15 cellular contexts compared by ENCODE assay signal in the genomic region with DNA sequence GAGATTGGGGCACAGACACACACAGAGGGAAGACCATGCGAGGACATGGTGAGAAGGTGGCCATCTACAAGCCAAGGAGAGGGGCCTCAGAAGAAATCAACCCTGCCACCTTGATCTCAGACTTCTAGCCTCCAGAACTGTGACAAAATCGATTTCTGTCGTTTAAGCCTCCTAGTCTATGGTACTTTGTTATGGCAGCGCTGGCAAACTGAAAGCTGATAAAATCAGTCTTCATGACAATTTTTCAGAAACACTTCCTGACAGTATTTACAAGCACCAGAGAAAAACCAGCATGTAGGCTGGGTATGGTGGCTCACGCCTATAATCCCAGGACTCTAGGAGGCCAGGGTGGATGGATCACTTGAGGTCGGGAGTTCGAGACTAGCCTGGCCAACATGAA. TPM values are rescaled to one million over a fixed set of nuclear protein-coding genes. Genes with fewer than 3 reads are reported as not detected.
DNase-seq lines count a peak whose midpoint lies in the region; ATAC-seq and TF ChIP-seq lines count a peak whose summit lies in the region.
"Had no signal": no experiment of that assay in that cellular context is flagged by ENCODE, and none has a peak within 500 bp of the region (broad histone marks: within the 10 kb centered on the region; RNA-seq: fewer than 3 reads in every experiment).

No MANE protein-coding gene starts in this region.

- H3K4me1 ChIP-seq in CD4-positive, CD25-positive, alpha-beta regulatory T cell (ENCODE audit: control insufficient read depth, insufficient read depth, low read length, poor library complexity, severe bottlenecking) = peaks cover 69% of the 10 kb centered on the region
- H3K4me1 ChIP-seq in effector memory CD4-positive, alpha-beta T cell (ENCODE audit: control insufficient read depth, insufficient read depth, low read length, poor library complexity, severe bottlenecking) = peaks cover 30% of the 10 kb centered on the region

- H3K27me3 Mint-ChIP-seq in T-helper 1 cell treated with Interleukin-12 subunit alpha and Interleukin-12 subunit beta and Interleukin-4 antibody, amounts not matched to agents 30 μg/mL and 1 μg/mL, for 36 hours (ENCODE audit: low read depth) = no peaks in the 10 kb centered on the region
- H3K27me3 Mint-ChIP-seq in CD4-positive, CD25-positive, alpha-beta regulatory T cell = no peaks in the 10 kb centered on the region
- peaks cover 9% of the 10 kb centered on the region for H3K27me3 Mint-ChIP-seq in glutamatergic neuron (ENCODE audit: unreplicated experiment)

- peaks cover 28% of the 10 kb centered on the region for H3K36me3 ChIP-seq in CD4-positive, CD25-positive, alpha-beta regulatory T cell (ENCODE audit: control insufficient read depth, insufficient read depth, low read length)
- peaks cover 23% of the 10 kb centered on the region for H3K36me3 ChIP-seq in effector memory CD4-positive, alpha-beta T cell (ENCODE audit: control insufficient read depth, insufficient read depth, low read length)

- peak overlapping the region; percentile 91 for H3K27ac ChIP-seq in CD4-positive, CD25-positive, alpha-beta regulatory T cell (ENCODE audit: insufficient read depth, low read length, poor library complexity, severe bottlenecking)
- H3K27ac ChIP-seq in RWPE1 = peak overlapping the region; percentile 77; the same call in 1 of the 2 replicates
- peak overlapping the region; percentile 10 for H3K27ac ChIP-seq in effector memory CD4-positive, alpha-beta T cell (ENCODE audit: insufficient read depth, low read length, poor library complexity, severe bottlenecking)

- CTCF ChIA-PET in RWPE1 (lab: Yijun Ruan, JAX) = no interaction called here

- no peaks in the 10 kb centered on the region for H3K9me3 Mint-ChIP-seq in T-helper 1 cell treated with Interleukin-12 subunit alpha and Interleukin-12 subunit beta and Interleukin-4 antibody, amounts not matched to agents 30 μg/mL and 1 μg/mL, for 36 hours
- no peaks in the 10 kb centered on the region for H3K9me3 Mint-ChIP-seq in CD4-positive, CD25-positive, alpha-beta regulatory T cell
- H3K9me3 Mint-ChIP-seq in glutamatergic neuron (ENCODE audit: unreplicated experiment) = no peaks in the 10 kb centered on the region
- H3K9me3 Mint-ChIP-seq: neural crest cell, type B pancreatic cell had no signal

- POLR2A ChIA-PET in RWPE1 (lab: Yijun Ruan, JAX; ENCODE audit: low non-redundant PET) = no interaction called here

- peak overlapping the region; percentile 43 for H3K4me3 ChIP-seq in CD4-positive, CD25-positive, alpha-beta regulatory T cell (ENCODE audit: low read depth, low read length)
- no peak overlapping the region for H3K4me3 ChIP-seq in effector memory CD4-positive, alpha-beta T cell (ENCODE audit: insufficient read depth, low read depth, low read length, poor library complexity, severe bottlenecking)

- ATAC-seq in CD4-positive, CD25-positive, alpha-beta regulatory T cell (ENCODE audit: low read depth in 2 of 2) = no peak

- DNase-seq in T-helper 1 cell = no peak
- peak in 1 of 3 donors; percentile 65 for DNase-seq in CD4-positive, CD25-positive, alpha-beta regulatory T cell
- no peak for DNase-seq in RWPE1 (ENCODE audit: low spot score)
- DNase-seq in effector memory CD4-positive, alpha-beta T cell = no peak
- DNase-seq in NCI-H2171 treated with DMSO at 0.1 percent for 48 hours (lab: John Stamatoyannopoulos, UW) = no peak
- no peak for DNase-seq in DMS 273 (lab: John Stamatoyannopoulos, UW; ENCODE audit: unreplicated experiment)
- DNase-seq in glutamatergic neuron = no peak
- DNase-seq: 8988T, activated gamma-delta T cell treated with Interleukin-2 at 50 U/mL for 16 hours, GF-D8, NCI-H1417 treated with DMSO at 0.1 percent for 48 hours, SIG-M5 had no signal

- no peaks in the 10 kb centered on the region for H3K27me3 ChIP-seq in CD4-positive, CD25-positive, alpha-beta regulatory T cell (ENCODE audit: control insufficient read depth, insufficient read depth, low read length)
- H3K27me3 ChIP-seq in effector memory CD4-positive, alpha-beta T cell (replicated peaks; ENCODE audit: control insufficient read depth, insufficient read depth, low read length, poor library complexity, severe bottlenecking) = no peaks in the 10 kb centered on the region

- peak overlapping the region; percentile 56 for H3K4me3 Mint-ChIP-seq in T-helper 1 cell treated with Interleukin-12 subunit alpha and Interleukin-12 subunit beta and Interleukin-4 antibody, amounts not matched to agents 30 μg/mL and 1 μg/mL, for 36 hours
- H3K4me3 Mint-ChIP-seq in CD4-positive, CD25-positive, alpha-beta regulatory T cell = peak overlapping the region; percentile 81 to 95 (median 92)
- no peak overlapping the region for H3K4me3 Mint-ChIP-seq in glutamatergic neuron (ENCODE audit: unreplicated experiment)

- H3K27ac Mint-ChIP-seq in T-helper 1 cell treated with Interleukin-12 subunit alpha and Interleukin-12 subunit beta and Interleukin-4 antibody, amounts not matched to agents 30 μg/mL and 1 μg/mL, for 36 hours = peak overlapping the region; percentile 74
- peak overlapping the region; percentile 74 to 91 (median 83) for H3K27ac Mint-ChIP-seq in CD4-positive, CD25-positive, alpha-beta regulatory T cell
- H3K27ac Mint-ChIP-seq in glutamatergic neuron (ENCODE audit: unreplicated experiment) = no peak overlapping the region

- peaks cover 65% of the 10 kb centered on the region for H3K4me1 Mint-ChIP-seq in T-helper 1 cell treated with Interleukin-12 subunit alpha and Interleukin-12 subunit beta and Interleukin-4 antibody, amounts not matched to agents 30 μg/mL and 1 μg/mL, for 36 hours (ENCODE audit: low read depth)
- peaks cover 39 to 90% (median 64%) of the 10 kb centered on the region in 4 donors for H3K4me1 Mint-ChIP-seq in CD4-positive, CD25-positive, alpha-beta regulatory T cell
- H3K4me1 Mint-ChIP-seq in glutamatergic neuron (ENCODE audit: low read depth, unreplicated experiment) = no peaks in the 10 kb centered on the region
- H3K4me1 Mint-ChIP-seq: neural crest cell had no signal

- TF ChIP-seq CTCF in RWPE1 (conservative IDR thresholded peaks at IDR 0.05; ENCODE audit: low read depth) (no peak), glutamatergic neuron (IDR thresholded peaks at IDR 0.05; ENCODE audit: partially characterized antibody, unreplicated experiment) (no peak)

- H3K9me3 ChIP-seq in CD4-positive, CD25-positive, alpha-beta regulatory T cell (ENCODE audit: control insufficient read depth in 2 of 2, low read length in 2 of 2) = no peaks in the 10 kb centered on the region
- no peaks in the 10 kb centered on the region for H3K9me3 ChIP-seq in effector memory CD4-positive, alpha-beta T cell (ENCODE audit: control insufficient read depth, low read length)

- peaks cover 53% of the 10 kb centered on the region for H3K36me3 Mint-ChIP-seq in T-helper 1 cell treated with Interleukin-12 subunit alpha and Interleukin-12 subunit beta and Interleukin-4 antibody, amounts not matched to agents 30 μg/mL and 1 μg/mL, for 36 hours (ENCODE audit: low read depth)
- peaks cover 28% of the 10 kb centered on the region for H3K36me3 Mint-ChIP-seq in CD4-positive, CD25-positive, alpha-beta regulatory T cell
- H3K36me3 Mint-ChIP-seq in glutamatergic neuron (ENCODE audit: unreplicated experiment) = no peaks in the 10 kb centered on the region

RNA-seq across cellular contexts. Expression of a gene that starts 4.2 kb away (rescaled TPM):
- 258 TPM for total RNA-seq in CD4-positive, CD25-positive, alpha-beta regulatory T cell
- 10 to 100 TPM; 30.1 to 69.1 (median 48.9) TPM for polyA plus RNA-seq in CD4-positive, CD25-positive, alpha-beta regulatory T cell
- total RNA-seq in glutamatergic neuron (ENCODE audit: unreplicated experiment) = 0.15 TPM

Comparison
In these comparisons a context has a peak if more than half of its experiments do, and no peak if none do; other contexts are left out.
1. H3K27ac ChIP-seq: peak in every context shown above with its lines; median percentile 91 in CD4-positive, CD25-positive, alpha-beta regulatory T cell; 77 in RWPE1; 10 in effector memory CD4-positive, alpha-beta T cell.
2. RNA of a gene that starts 4.2 kb away (total RNA-seq): 258 TPM in CD4-positive, CD25-positive, alpha-beta regulatory T cell (single experiment); 0.15 TPM in glutamatergic neuron (single experiment); every median in the first group is over 100 times any median in the second.